ENCODE assay signal across 1 cellular context in the genomic region with DNA sequence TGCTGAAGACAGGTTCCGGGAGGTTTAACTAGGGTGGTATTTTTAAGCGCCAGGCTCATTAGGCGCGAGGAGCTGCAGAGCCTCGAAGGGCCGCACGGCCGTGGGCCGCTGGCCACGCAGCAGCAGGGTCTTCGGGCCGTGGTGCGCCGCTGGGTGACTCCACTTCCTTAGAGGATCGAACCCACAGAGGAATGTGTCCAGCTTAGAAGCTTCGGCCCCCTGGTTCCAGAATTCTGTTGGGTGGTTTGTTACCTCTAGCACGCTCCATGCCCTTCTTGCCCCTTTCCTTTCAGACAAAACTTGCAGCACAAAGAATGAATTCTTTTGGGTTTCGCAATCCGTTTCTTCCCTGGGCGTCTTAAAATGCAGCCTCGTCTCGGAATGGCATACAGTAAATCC.
TF ChIP-seq lines count a peak whose summit lies in the region.

No MANE protein-coding gene starts in this region.

TF ChIP-seq in K562, 482 proteins besides CTCF, POLR2A, EP300 and RAD21 (continued from another document and continues in another):
- TF ChIP-seq, protein P1, sequence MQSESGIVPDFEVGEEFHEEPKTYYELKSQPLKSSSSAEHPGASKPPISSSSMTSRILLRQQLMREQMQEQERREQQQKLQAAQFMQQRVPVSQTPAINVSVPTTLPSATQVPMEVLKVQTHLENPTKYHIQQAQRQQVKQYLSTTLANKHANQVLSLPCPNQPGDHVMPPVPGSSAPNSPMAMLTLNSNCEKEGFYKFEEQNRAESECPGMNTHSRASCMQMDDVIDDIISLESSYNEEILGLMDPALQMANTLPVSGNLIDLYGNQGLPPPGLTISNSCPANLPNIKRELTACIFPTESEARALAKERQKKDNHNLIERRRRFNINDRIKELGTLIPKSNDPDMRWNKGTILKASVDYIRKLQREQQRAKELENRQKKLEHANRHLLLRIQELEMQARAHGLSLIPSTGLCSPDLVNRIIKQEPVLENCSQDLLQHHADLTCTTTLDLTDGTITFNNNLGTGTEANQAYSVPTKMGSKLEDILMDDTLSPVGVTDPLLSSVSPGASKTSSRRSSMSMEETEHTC (IDR thresholded peaks at IDR 0.05) = no peak
- TF ChIP-seq, protein P2, sequence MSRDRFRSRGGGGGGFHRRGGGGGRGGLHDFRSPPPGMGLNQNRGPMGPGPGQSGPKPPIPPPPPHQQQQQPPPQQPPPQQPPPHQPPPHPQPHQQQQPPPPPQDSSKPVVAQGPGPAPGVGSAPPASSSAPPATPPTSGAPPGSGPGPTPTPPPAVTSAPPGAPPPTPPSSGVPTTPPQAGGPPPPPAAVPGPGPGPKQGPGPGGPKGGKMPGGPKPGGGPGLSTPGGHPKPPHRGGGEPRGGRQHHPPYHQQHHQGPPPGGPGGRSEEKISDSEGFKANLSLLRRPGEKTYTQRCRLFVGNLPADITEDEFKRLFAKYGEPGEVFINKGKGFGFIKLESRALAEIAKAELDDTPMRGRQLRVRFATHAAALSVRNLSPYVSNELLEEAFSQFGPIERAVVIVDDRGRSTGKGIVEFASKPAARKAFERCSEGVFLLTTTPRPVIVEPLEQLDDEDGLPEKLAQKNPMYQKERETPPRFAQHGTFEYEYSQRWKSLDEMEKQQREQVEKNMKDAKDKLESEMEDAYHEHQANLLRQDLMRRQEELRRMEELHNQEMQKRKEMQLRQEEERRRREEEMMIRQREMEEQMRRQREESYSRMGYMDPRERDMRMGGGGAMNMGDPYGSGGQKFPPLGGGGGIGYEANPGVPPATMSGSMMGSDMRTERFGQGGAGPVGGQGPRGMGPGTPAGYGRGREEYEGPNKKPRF (IDR thresholded peaks at IDR 0.05; ENCODE audit: low read depth, low read length) = no peak
- TF ChIP-seq RBM22 (IDR thresholded peaks at IDR 0.05; ENCODE audit: low read depth, low read length, poor library complexity, severe bottlenecking) = no peak
- no peak for TF ChIP-seq HOXB6 (CRISPR knock-in tag; IDR thresholded peaks at IDR 0.05; ENCODE audit: borderline replicate concordance)
- TF ChIP-seq FOXP1 (CRISPR knock-in tag; IDR thresholded peaks at IDR 0.05) = no peak
- no peak for TF ChIP-seq NCOA4 (IDR thresholded peaks at IDR 0.05; ENCODE audit: partially characterized antibody)
- no peak for TF ChIP-seq CBX5 (IDR thresholded peaks at IDR 0.05; ENCODE audit: borderline replicate concordance, low read depth)
- TF ChIP-seq POLR2H (tag; IDR thresholded peaks at IDR 0.05; ENCODE audit: low read depth) = no peak
- TF ChIP-seq RBFOX2 (IDR thresholded peaks at IDR 0.05; ENCODE audit: low read depth, low read length) = peak; percentile 64
- TF ChIP-seq XRCC4 (IDR thresholded peaks at IDR 0.05; ENCODE audit: extremely low read depth, insufficient read depth, insufficient read length) = no peak
- TF ChIP-seq, protein P3, sequence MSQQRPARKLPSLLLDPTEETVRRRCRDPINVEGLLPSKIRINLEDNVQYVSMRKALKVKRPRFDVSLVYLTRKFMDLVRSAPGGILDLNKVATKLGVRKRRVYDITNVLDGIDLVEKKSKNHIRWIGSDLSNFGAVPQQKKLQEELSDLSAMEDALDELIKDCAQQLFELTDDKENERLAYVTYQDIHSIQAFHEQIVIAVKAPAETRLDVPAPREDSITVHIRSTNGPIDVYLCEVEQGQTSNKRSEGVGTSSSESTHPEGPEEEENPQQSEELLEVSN (IDR thresholded peaks at IDR 0.05; ENCODE audit: borderline replicate concordance in 1 of 2, extremely low read depth in 1 of 2, insufficient read depth in 1 of 2, insufficient read length in 1 of 2, low read depth in 1 of 2, low read length in 1 of 2, poor library complexity in 1 of 2, severe bottlenecking in 1 of 2) = peak; percentile 85 to 97
- no peak for TF ChIP-seq HDAC3 (IDR thresholded peaks at IDR 0.05; ENCODE audit: borderline replicate concordance, partially characterized antibody)
- TF ChIP-seq ZNF165 (CRISPR knock-in tag; IDR thresholded peaks at IDR 0.05; ENCODE audit: borderline replicate concordance) = no peak
- no peak for TF ChIP-seq MBD2 (IDR thresholded peaks at IDR 0.05; ENCODE audit: borderline replicate concordance, low read depth)
- TF ChIP-seq, protein P4, sequence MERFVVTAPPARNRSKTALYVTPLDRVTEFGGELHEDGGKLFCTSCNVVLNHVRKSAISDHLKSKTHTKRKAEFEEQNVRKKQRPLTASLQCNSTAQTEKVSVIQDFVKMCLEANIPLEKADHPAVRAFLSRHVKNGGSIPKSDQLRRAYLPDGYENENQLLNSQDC (CRISPR knock-in tag; IDR thresholded peaks at IDR 0.05) = no peak
- no peak for TF ChIP-seq ZNF408 (CRISPR knock-in tag; IDR thresholded peaks at IDR 0.05; ENCODE audit: low read depth)
- TF ChIP-seq ZNF324 (CRISPR knock-in tag; IDR thresholded peaks at IDR 0.05) = no peak
- TF ChIP-seq, protein P5, sequence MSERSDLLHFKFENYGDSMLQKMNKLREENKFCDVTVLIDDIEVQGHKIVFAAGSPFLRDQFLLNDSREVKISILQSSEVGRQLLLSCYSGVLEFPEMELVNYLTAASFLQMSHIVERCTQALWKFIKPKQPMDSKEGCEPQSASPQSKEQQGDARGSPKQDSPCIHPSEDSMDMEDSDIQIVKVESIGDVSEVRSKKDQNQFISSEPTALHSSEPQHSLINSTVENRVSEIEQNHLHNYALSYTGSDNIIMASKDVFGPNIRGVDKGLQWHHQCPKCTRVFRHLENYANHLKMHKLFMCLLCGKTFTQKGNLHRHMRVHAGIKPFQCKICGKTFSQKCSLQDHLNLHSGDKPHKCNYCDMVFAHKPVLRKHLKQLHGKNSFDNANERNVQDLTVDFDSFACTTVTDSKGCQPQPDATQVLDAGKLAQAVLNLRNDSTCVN (CRISPR knock-in tag; IDR thresholded peaks at IDR 0.05) = no peak
- no peak for TF ChIP-seq ZNF778 (CRISPR knock-in tag; IDR thresholded peaks at IDR 0.05)
- no peak for TF ChIP-seq ZNF384 (IDR thresholded peaks at IDR 0.05; ENCODE audit: low read depth, low read length)
- TF ChIP-seq NR2C1 (IDR thresholded peaks at IDR 0.05) = no peak
- no peak for TF ChIP-seq NR2C1 (tag; IDR thresholded peaks at IDR 0.05)
- TF ChIP-seq KDM1A (IDR thresholded peaks at IDR 0.05) = no peak
- TF ChIP-seq CTBP1 (IDR thresholded peaks at IDR 0.05; ENCODE audit: borderline replicate concordance) = no peak
- peak; percentile 14 for TF ChIP-seq HMGN3 (IDR thresholded peaks at IDR 0.05; ENCODE audit: borderline replicate concordance, extremely low read depth, insufficient read length, low read depth, low read length)
- TF ChIP-seq, protein P6, sequence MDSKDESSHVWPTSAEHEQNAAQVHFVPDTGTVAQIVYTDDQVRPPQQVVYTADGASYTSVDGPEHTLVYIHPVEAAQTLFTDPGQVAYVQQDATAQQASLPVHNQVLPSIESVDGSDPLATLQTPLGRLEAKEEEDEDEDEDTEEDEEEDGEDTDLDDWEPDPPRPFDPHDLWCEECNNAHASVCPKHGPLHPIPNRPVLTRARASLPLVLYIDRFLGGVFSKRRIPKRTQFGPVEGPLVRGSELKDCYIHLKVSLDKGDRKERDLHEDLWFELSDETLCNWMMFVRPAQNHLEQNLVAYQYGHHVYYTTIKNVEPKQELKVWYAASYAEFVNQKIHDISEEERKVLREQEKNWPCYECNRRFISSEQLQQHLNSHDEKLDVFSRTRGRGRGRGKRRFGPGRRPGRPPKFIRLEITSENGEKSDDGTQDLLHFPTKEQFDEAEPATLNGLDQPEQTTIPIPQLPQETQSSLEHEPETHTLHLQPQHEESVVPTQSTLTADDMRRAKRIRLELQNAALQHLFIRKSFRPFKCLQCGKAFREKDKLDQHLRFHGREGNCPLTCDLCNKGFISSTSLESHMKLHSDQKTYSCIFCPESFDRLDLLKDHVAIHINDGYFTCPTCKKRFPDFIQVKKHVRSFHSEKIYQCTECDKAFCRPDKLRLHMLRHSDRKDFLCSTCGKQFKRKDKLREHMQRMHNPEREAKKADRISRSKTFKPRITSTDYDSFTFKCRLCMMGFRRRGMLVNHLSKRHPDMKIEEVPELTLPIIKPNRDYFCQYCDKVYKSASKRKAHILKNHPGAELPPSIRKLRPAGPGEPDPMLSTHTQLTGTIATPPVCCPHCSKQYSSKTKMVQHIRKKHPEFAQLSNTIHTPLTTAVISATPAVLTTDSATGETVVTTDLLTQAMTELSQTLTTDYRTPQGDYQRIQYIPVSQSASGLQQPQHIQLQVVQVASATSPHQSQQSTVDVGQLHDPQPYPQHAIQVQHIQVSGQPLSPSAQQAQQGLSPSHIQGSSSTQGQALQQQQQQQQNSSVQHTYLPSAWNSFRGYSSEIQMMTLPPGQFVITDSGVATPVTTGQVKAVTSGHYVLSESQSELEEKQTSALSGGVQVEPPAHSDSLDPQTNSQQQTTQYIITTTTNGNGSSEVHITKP (IDR thresholded peaks at IDR 0.05; ENCODE audit: partially characterized antibody) = no peak
- TF ChIP-seq, protein P7, sequence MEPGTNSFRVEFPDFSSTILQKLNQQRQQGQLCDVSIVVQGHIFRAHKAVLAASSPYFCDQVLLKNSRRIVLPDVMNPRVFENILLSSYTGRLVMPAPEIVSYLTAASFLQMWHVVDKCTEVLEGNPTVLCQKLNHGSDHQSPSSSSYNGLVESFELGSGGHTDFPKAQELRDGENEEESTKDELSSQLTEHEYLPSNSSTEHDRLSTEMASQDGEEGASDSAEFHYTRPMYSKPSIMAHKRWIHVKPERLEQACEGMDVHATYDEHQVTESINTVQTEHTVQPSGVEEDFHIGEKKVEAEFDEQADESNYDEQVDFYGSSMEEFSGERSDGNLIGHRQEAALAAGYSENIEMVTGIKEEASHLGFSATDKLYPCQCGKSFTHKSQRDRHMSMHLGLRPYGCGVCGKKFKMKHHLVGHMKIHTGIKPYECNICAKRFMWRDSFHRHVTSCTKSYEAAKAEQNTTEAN (CRISPR knock-in tag; IDR thresholded peaks at IDR 0.05) = no peak
- TF ChIP-seq ZNF263 (CRISPR knock-in tag; IDR thresholded peaks at IDR 0.05; ENCODE audit: borderline replicate concordance) = no peak
- TF ChIP-seq RFX7 (CRISPR knock-in tag; IDR thresholded peaks at IDR 0.05) = no peak
- TF ChIP-seq ZFP30 (CRISPR knock-in tag; IDR thresholded peaks at IDR 0.05; ENCODE audit: borderline replicate concordance) = no peak
- no peak for TF ChIP-seq SAP30 (IDR thresholded peaks at IDR 0.05; ENCODE audit: borderline replicate concordance, insufficient read depth, low read depth, low read length, poor library complexity, severe bottlenecking)
- TF ChIP-seq, protein P8, sequence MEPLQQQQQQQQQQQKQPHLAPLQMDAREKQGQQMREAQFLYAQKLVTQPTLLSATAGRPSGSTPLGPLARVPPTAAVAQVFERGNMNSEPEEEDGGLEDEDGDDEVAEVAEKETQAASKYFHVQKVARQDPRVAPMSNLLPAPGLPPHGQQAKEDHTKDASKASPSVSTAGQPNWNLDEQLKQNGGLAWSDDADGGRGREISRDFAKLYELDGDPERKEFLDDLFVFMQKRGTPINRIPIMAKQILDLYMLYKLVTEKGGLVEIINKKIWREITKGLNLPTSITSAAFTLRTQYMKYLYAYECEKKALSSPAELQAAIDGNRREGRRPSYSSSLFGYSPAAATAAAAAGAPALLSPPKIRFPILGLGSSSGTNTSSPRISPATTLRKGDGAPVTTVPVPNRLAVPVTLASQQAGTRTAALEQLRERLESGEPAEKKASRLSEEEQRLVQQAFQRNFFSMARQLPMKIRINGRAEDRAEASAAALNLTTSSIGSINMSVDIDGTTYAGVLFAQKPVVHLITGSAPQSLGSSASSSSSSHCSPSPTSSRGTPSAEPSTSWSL (CRISPR knock-in tag; IDR thresholded peaks at IDR 0.05; ENCODE audit: borderline replicate concordance) = no peak
- no peak for TF ChIP-seq ZNF707 (CRISPR knock-in tag; conservative IDR thresholded peaks at IDR 0.05)
- TF ChIP-seq BRF1 (IDR thresholded peaks at IDR 0.05; ENCODE audit: borderline replicate concordance, extremely low read depth, insufficient read length) = no peak
- no peak for TF ChIP-seq MCM5 (IDR thresholded peaks at IDR 0.05; ENCODE audit: low read depth)
- TF ChIP-seq ZNF146 (CRISPR knock-in tag; IDR thresholded peaks at IDR 0.05; ENCODE audit: unreplicated experiment) = no peak
- no peak for TF ChIP-seq CREM (IDR thresholded peaks at IDR 0.05; ENCODE audit: low read depth)
- no peak for TF ChIP-seq ZNF77 (CRISPR knock-in tag; IDR thresholded peaks at IDR 0.05)
- TF ChIP-seq, protein P9, sequence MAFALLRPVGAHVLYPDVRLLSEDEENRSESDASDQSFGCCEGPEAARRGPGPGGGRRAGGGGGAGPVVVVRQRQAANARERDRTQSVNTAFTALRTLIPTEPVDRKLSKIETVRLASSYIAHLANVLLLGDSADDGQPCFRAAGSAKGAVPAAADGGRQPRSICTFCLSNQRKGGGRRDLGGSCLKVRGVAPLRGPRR (CRISPR knock-in tag; IDR thresholded peaks at IDR 0.05) = no peak
- no peak for TF ChIP-seq U2AF1 (optimal IDR thresholded peaks at IDR 0.05; ENCODE audit: low read depth, low read length)
- TF ChIP-seq MECOM (CRISPR knock-in tag; IDR thresholded peaks at IDR 0.05) = no peak
- no peak for TF ChIP-seq MYC (IDR thresholded peaks at IDR 0.05; ENCODE audit: low read depth, low read length)
- TF ChIP-seq MYC (CRISPR knock-in tag; IDR thresholded peaks at IDR 0.05; ENCODE audit: borderline replicate concordance, low read depth) = no peak
- TF ChIP-seq TOE1 (IDR thresholded peaks at IDR 0.05; ENCODE audit: borderline replicate concordance) = no peak
- TF ChIP-seq TOE1 (CRISPR knock-in tag; IDR thresholded peaks at IDR 0.05; ENCODE audit: borderline replicate concordance, low read depth) = no peak
- no peak for TF ChIP-seq DIDO1 (tag; IDR thresholded peaks at IDR 0.05; ENCODE audit: low read depth)
- TF ChIP-seq, protein P10, sequence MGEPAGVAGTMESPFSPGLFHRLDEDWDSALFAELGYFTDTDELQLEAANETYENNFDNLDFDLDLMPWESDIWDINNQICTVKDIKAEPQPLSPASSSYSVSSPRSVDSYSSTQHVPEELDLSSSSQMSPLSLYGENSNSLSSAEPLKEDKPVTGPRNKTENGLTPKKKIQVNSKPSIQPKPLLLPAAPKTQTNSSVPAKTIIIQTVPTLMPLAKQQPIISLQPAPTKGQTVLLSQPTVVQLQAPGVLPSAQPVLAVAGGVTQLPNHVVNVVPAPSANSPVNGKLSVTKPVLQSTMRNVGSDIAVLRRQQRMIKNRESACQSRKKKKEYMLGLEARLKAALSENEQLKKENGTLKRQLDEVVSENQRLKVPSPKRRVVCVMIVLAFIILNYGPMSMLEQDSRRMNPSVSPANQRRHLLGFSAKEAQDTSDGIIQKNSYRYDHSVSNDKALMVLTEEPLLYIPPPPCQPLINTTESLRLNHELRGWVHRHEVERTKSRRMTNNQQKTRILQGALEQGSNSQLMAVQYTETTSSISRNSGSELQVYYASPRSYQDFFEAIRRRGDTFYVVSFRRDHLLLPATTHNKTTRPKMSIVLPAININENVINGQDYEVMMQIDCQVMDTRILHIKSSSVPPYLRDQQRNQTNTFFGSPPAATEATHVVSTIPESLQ (CRISPR knock-in tag; IDR thresholded peaks at IDR 0.05) = peak; percentile 62; the same call in 1 of the 2 replicates
- no peak for TF ChIP-seq RHOXF2B (CRISPR knock-in tag; conservative IDR thresholded peaks at IDR 0.05)
- no peak for TF ChIP-seq CC2D1A (IDR thresholded peaks at IDR 0.05)
- no peak for TF ChIP-seq ZFP36 (IDR thresholded peaks at IDR 0.05; ENCODE audit: low read depth, low read length, partially characterized antibody)
